ENCODE assay signal across 12 cellular contexts in genomic region chr2:28036307-28036706, GRCh38.
"Had no signal": no experiment of that assay in that cellular context is flagged by ENCODE, and none has a peak within 500 bp of the region (broad histone marks: within the 10 kb centered on the region; RNA-seq: fewer than 3 reads in every experiment).

No MANE protein-coding gene starts in this region.

- ATAC-seq: stimulated activated naive CD8-positive, alpha-beta T cell treated with anti-CD3 and anti-CD28 coated beads, Interleukin-15, amount 100 ng/mL, for 72 hours had no signal

- H3K4me3 ChIP-seq: esophagus muscularis mucosa, ovary, thoracic aorta had no signal

- H3K27me3 ChIP-seq: brain microvascular endothelial cell, esophagus muscularis mucosa, ovary had no signal

- DNase-seq: activated B cell treated with CpG ODN at 0.5 μM for 24 hours; activated CD4-positive, alpha-beta T cell treated with anti-CD3 and anti-CD28 coated beads, Interleukin-2, amount 10 ng/mL, durations not matched to agents 7 days and 5 days; amygdala; brain microvascular endothelial cell; immature natural killer cell; ovary; stimulated activated CD4-positive, alpha-beta T cell treated with anti-CD3 and anti-CD28 coated beads, Interleukin-15, amount 100 ng/mL, for 24 hours; stimulated activated CD4-positive, alpha-beta T cell treated with anti-CD3 and anti-CD28 coated beads, Interleukin-4, amount 100 ng/mL, for 24 hours; stimulated activated naive CD8-positive, alpha-beta T cell treated with anti-CD3 and anti-CD28 coated beads, Interleukin-15, amount 100 ng/mL, for 72 hours; T-helper 2 cell had no signal

- H3K27ac ChIP-seq: brain microvascular endothelial cell, ovary, thoracic aorta had no signal

- H3K36me3 ChIP-seq: brain microvascular endothelial cell, esophagus muscularis mucosa, ovary, thoracic aorta had no signal

- H3K9me3 ChIP-seq: esophagus muscularis mucosa, ovary, thoracic aorta had no signal
